ENCODE assay signal across 8 cellular contexts in the genomic region with DNA sequence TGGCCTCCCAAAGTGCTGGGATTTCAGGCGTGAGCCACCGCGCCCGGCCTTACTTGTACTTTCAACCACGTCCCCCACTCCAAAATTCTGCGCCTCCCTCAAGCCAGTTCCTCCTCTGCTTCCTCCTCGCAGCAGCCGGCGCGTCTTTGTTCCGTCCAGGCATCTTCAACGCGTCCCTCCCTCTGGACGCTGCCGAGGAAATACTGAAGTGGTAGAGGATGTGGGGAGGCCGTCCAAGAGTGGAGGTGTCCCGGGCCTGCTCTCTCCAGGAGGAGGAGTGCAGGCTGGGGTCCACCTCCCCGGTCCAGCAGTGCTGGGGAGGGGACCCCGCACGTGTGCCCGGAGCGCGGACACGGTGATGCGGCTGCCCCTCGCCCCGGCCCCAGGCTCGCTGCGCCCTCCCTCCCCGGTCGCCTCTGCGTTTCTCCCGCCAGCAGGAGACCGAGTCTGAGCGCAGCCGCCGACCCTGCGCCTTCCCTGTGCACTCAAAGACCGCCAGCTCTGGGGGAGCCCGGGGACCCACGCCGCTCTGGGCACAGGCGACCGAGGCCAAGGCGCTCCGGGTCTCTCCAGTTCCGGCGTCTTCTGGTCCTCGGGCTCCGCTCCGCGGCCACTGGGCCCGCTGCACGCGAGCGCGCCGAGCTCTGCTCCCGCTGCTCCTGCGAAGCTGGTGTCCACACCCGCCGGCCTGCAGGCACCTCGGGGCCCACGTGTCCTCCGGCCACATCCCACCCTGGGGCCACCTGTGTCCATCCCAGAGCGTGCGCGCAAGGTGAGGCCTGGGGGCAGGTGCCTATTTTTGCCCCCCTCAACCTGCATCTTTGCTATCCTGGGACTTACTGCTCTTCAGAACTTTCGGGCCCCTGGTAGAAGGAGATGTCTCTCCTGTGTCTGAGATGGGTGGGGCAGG. TPM values are rescaled to one million over a fixed set of nuclear protein-coding genes. Genes with fewer than 3 reads are reported as not detected.
DNase-seq lines count a peak whose midpoint lies in the region; ATAC-seq and TF ChIP-seq lines count a peak whose summit lies in the region.

No MANE protein-coding gene starts in this region.

- peak overlapping the region; percentile 99 for H2AFZ ChIP-seq in neural progenitor cell (replicated peaks)

- no peaks in the 10 kb centered on the region for H3K36me3 ChIP-seq in neural progenitor cell

- TF ChIP-seq CTCF in fibroblast of the aortic adventitia (IDR thresholded peaks at IDR 0.05; ENCODE audit: insufficient read depth, low read length), result peak; percentile 54
- TF ChIP-seq CTCF in neural progenitor cell (IDR thresholded peaks at IDR 0.05), result peak; percentile 53

- peak; percentile 41 for DNase-seq in NCI-H1436 (lab: John Stamatoyannopoulos, UW)
- no peak for DNase-seq in NCI-H1436 treated with DMSO at 0.1 percent for 48 hours (lab: John Stamatoyannopoulos, UW)
- DNase-seq in NCI-H524 (lab: John Stamatoyannopoulos, UW), result peak; percentile 76 to 86
- peak; percentile 73 to 80 for DNase-seq in activated T-cell treated with anti-CD3 and anti-CD28 coated beads, Interleukin-2, amount 50 U/mL, for 48 hours
- peak; percentile 34 for DNase-seq in fibroblast of the aortic adventitia (ENCODE audit: low read depth)
- DNase-seq in neural progenitor cell (ENCODE audit: low spot score), result peak; percentile 87
- DNase-seq in superior temporal gyrus (ENCODE audit: extremely low spot score), result peak; percentile 36

- peaks cover 96% of the 10 kb centered on the region for H3K27me3 ChIP-seq in neural progenitor cell

- H3K9ac ChIP-seq in neural progenitor cell, result no peak overlapping the region

- peaks cover 18% of the 10 kb centered on the region for H4K20me1 ChIP-seq in neural progenitor cell (ENCODE audit: low read depth)

- peaks cover 16% of the 10 kb centered on the region for H3F3A ChIP-seq in neural progenitor cell (ENCODE audit: low read depth)

- peak overlapping the region; percentile 93 for H3K4me2 ChIP-seq in neural progenitor cell

- H3K9me3 Mint-ChIP-seq in neural progenitor cell, result peaks cover 3% of the 10 kb centered on the region

- peaks cover 2% of the 10 kb centered on the region for H3K4me1 Mint-ChIP-seq in neural progenitor cell

- no peak overlapping the region for H3K27ac ChIP-seq in neural progenitor cell

- H3K79me2 ChIP-seq in neural progenitor cell (ENCODE audit: low read depth), result no peaks in the 10 kb centered on the region

- peaks cover 64% of the 10 kb centered on the region for H3K27me3 Mint-ChIP-seq in neural progenitor cell (ENCODE audit: insufficient read depth, low read depth)

- H3K4me3 ChIP-seq in fibroblast of the aortic adventitia (ENCODE audit: low read depth, low read length) (peak overlapping the region; percentile 48), neural progenitor cell (peak overlapping the region; percentile 59)

- H3K9me3 ChIP-seq in neural progenitor cell (ENCODE audit: low read depth), result no peaks in the 10 kb centered on the region

- H3K27ac Mint-ChIP-seq in neural progenitor cell, result no peak overlapping the region

- H3K36me3 Mint-ChIP-seq in neural progenitor cell, result peaks cover 1% of the 10 kb centered on the region

- H3K4me3 Mint-ChIP-seq in neural progenitor cell, result peak overlapping the region; percentile 77

- H3K4me1 ChIP-seq in neural progenitor cell, result no peaks in the 10 kb centered on the region

- ATAC-seq in HG02938 (IDR thresholded peaks at IDR 0.05; ENCODE audit: unreplicated experiment), result no peak

RNA-seq across cellular contexts. Expression of gene OSBPL7, which starts 31.7 kb away (rescaled TPM):
- total RNA-seq in fibroblast of the aortic adventitia (ENCODE audit: low replicate concordance), result 4.6 and 6.1 TPM in 2 replicates
- 5.1 and 10.8 TPM in 2 replicates for total RNA-seq in neural progenitor cell (ENCODE audit: low replicate concordance)

RNA-seq across cellular contexts. Expression of gene MRPL10, which starts 41.5 kb away (rescaled TPM):
- 5.8 and 28.0 TPM in 2 replicates for total RNA-seq in fibroblast of the aortic adventitia (ENCODE audit: low replicate concordance)
- total RNA-seq in neural progenitor cell (ENCODE audit: low replicate concordance), result 48.2 and 63.3 TPM in 2 replicates

RNA-seq across cellular contexts. Expression of gene LRRC46, which starts 41.6 kb away (rescaled TPM):
- total RNA-seq in fibroblast of the aortic adventitia (ENCODE audit: low replicate concordance), result 0.16 TPM in 1 of 2 replicates, not detected in the other
- total RNA-seq in neural progenitor cell (ENCODE audit: low replicate concordance), result 0.06 and 0.12 TPM in 2 replicates

RNA-seq across cellular contexts. Expression of gene SCRN2, which starts 51.2 kb away (rescaled TPM):
- 14.7 and 20.7 TPM in 2 replicates for total RNA-seq in fibroblast of the aortic adventitia (ENCODE audit: low replicate concordance)
- total RNA-seq in neural progenitor cell (ENCODE audit: low replicate concordance), result 29.8 and 61.3 TPM in 2 replicates

RNA-seq across cellular contexts. Expression of gene TBX21, which starts 56.8 kb away (rescaled TPM):
- total RNA-seq in fibroblast of the aortic adventitia (ENCODE audit: low replicate concordance) (not detected in 2 replicates), neural progenitor cell (ENCODE audit: low replicate concordance) (0.12 TPM in 1 of 2 replicates, not detected in the other)
